8 cellular contexts compared by ENCODE assay signal in genomic region chr17:76501018-76501826, GRCh38. TPM values are rescaled to one million over a fixed set of nuclear protein-coding genes. Genes with fewer than 3 reads are reported as not detected.
DNase-seq lines count a peak whose midpoint lies in the region; ATAC-seq and TF ChIP-seq lines count a peak whose summit lies in the region.

Gene RHBDF2 (minus strand): TSS chr17:76501423. CDS start chr17:76481524, 19,899 bp downstream.

- intact Hi-C loops in left lung (cut with DNase I) = no loop called here

- ATAC-seq in GM19023 (IDR thresholded peaks at IDR 0.05; ENCODE audit: unreplicated experiment) = peak; percentile 73
- peak; percentile 77 for ATAC-seq in HG03280 (IDR thresholded peaks at IDR 0.05; ENCODE audit: unreplicated experiment)
- peak; percentile 94 for ATAC-seq in left lung

- peak within 1 kb of the TSS; percentile 86 to 92 for H3K27ac ChIP-seq in coronary artery
- H3K27ac ChIP-seq in left lung = peak within 1 kb of the TSS; percentile 79 to 87

- H3K4me3 ChIP-seq in coronary artery (peak within 1 kb of the TSS; percentile 83), left lung (peak within 1 kb of the TSS; percentile 73 to 80)

- H3K36me3 ChIP-seq in left lung = no peaks in the 10 kb centered on the region

- peaks cover 31 to 70% of the 10 kb centered on the region in 2 donors for H3K4me1 ChIP-seq in left lung

- no peaks in the 10 kb centered on the region for H3K9me3 ChIP-seq in left lung

- TF ChIP-seq CTCF in coronary artery (IDR thresholded peaks at IDR 0.05) (no peak), left lung (IDR thresholded peaks at IDR 0.05) (no peak)

- DNase-seq in AG08396 (ENCODE audit: low spot score) (peak; percentile 92), NCI-H524 treated with DMSO at 0.1 percent for 48 hours (lab: John Stamatoyannopoulos, UW) (peak; percentile 49), coronary artery (ENCODE audit: low spot score) (peak; percentile 85), left lung (peak; percentile 94 to 100)
- peak; percentile 96 for DNase-seq in activated CD4-positive, alpha-beta T cell treated with anti-CD3 and anti-CD28 coated beads, Interleukin-2, amount 50 U/mL, for 1 hour
- peak; percentile 95 to 100 for DNase-seq in stimulated activated CD4-positive, alpha-beta T cell treated with anti-CD3 and anti-CD28 coated beads, Interleukin-2, amount 100 ng/mL, for 48 hours

- no peaks in the 10 kb centered on the region for H3K27me3 ChIP-seq in left lung

RNA-seq across cellular contexts. Expression of gene RHBDF2, which starts in this region (rescaled TPM):
- 10 to 100 TPM; 24.9 to 61.7 TPM for total RNA-seq in left lung

Comparison
In these comparisons a context has a peak if more than half of its experiments do, and no peak if none do; other contexts are left out.
1. Peak in every context shown above with its lines: DNase-seq, ATAC-seq, H3K4me3 ChIP-seq and H3K27ac ChIP-seq.